8 cellular contexts compared by ENCODE assay signal in genomic region chr11:77411717-77412441, GRCh38.
DNase-seq lines count a peak whose midpoint lies in the region; ATAC-seq and TF ChIP-seq lines count a peak whose summit lies in the region.

No MANE protein-coding gene starts in this region.

- H3K27me3 ChIP-seq in OCI-LY3 (ENCODE audit: low read depth, low read length): no peaks in the 10 kb centered on the region
- no peaks in the 10 kb centered on the region for H3K27me3 ChIP-seq in fibroblast of lung (ENCODE audit: control insufficient read depth, insufficient read depth, low read length)

- H3K79me2 ChIP-seq in OCI-LY3 (ENCODE audit: low read length) (peaks cover 41% of the 10 kb centered on the region), fibroblast of lung (ENCODE audit: control insufficient read depth, insufficient read depth, low read length) (peaks cover 18% of the 10 kb centered on the region)

- H3K27ac Mint-ChIP-seq in naive thymus-derived CD8-positive, alpha-beta T cell: peak overlapping the region; percentile 66 to 94 (median 88)
- peak overlapping the region; percentile 88 for H3K27ac Mint-ChIP-seq in stimulated activated memory B cell treated with anti-CD40 and anti-IgM and Interleukin-4, amounts not matched to agents 10 μg/mL and 1 μg/mL and 100 μg/mL, for 72 hours

- H2AFZ ChIP-seq in OCI-LY3 (ENCODE audit: low read depth, low read length) (peak overlapping the region; percentile 94), fibroblast of lung (ENCODE audit: low read length) (peak overlapping the region; percentile 77)

- TF ChIP-seq CTCF in AG10803 (conservative IDR thresholded peaks at IDR 0.05; ENCODE audit: low read length): peak; percentile 27
- TF ChIP-seq CTCF in OCI-LY3 (IDR thresholded peaks at IDR 0.05; ENCODE audit: low read depth, low read length): peak; percentile 14; the same call in 1 of the 2 replicates
- peak in 1 of 2 donors; percentile 20 for TF ChIP-seq CTCF in fibroblast of lung (conservative IDR thresholded peaks at IDR 0.05 in 1 of 2, IDR thresholded peaks at IDR 0.05 in 1 of 2; ENCODE audit: low read depth in 1 of 2, low read length in 2 of 2)

- no peaks in the 10 kb centered on the region for H3K9me3 ChIP-seq in OCI-LY3 (ENCODE audit: insufficient read depth, low read length)
- no peaks in the 10 kb centered on the region for H3K9me3 ChIP-seq in fibroblast of lung (ENCODE audit: control insufficient read depth, insufficient read depth, low read depth, low read length)

- no peaks in the 10 kb centered on the region for H3K9me3 Mint-ChIP-seq in naive thymus-derived CD8-positive, alpha-beta T cell
- no peaks in the 10 kb centered on the region for H3K9me3 Mint-ChIP-seq in stimulated activated memory B cell treated with anti-CD40 and anti-IgM and Interleukin-4, amounts not matched to agents 10 μg/mL and 1 μg/mL and 100 μg/mL, for 72 hours

- H3K36me3 ChIP-seq in OCI-LY3 (replicated peaks; ENCODE audit: low read depth, low read length): peaks cover 3% of the 10 kb centered on the region
- H3K36me3 ChIP-seq in fibroblast of lung (ENCODE audit: control insufficient read depth, insufficient read depth, low read length): no peaks in the 10 kb centered on the region

- peaks cover 19% of the 10 kb centered on the region for H3K4me1 ChIP-seq in OCI-LY3 (ENCODE audit: low read length)
- H3K4me1 ChIP-seq in fibroblast of lung (ENCODE audit: control insufficient read depth, extremely low read depth, insufficient read depth, low read length): peaks cover 7% of the 10 kb centered on the region

- peak overlapping the region; percentile 75 for H3K9ac ChIP-seq in OCI-LY3 (ENCODE audit: low read length)
- H3K9ac ChIP-seq in fibroblast of lung (ENCODE audit: insufficient read depth, low read length): peak overlapping the region; percentile 69

- peaks cover 13% of the 10 kb centered on the region; the same call in 1 of the 2 replicates for H4K20me1 ChIP-seq in OCI-LY3 (ENCODE audit: insufficient read depth, low read length)
- no peaks in the 10 kb centered on the region for H4K20me1 ChIP-seq in fibroblast of lung (ENCODE audit: control insufficient read depth, extremely low read depth, insufficient read depth, low read length)

- H3K27ac ChIP-seq in OCI-LY3 (ENCODE audit: low read length) (peak overlapping the region; percentile 29), fibroblast of lung (ENCODE audit: insufficient read depth, low read length) (peak overlapping the region; percentile 53)

- peak; percentile 80 for DNase-seq in AG10803 (ENCODE audit: low read depth)
- DNase-seq in activated T-helper 1 cell treated with Interleukin-2 at 50 U/mL for 16 hours (ENCODE audit: low read depth): peak; percentile 62
- peak; percentile 81 to 90 for DNase-seq in fibroblast of lung (ENCODE audit: low read depth in 2 of 2)
- peak; percentile 70 to 85 (median 73) for DNase-seq in naive thymus-derived CD8-positive, alpha-beta T cell

- no peaks in the 10 kb centered on the region for H3K27me3 Mint-ChIP-seq in naive thymus-derived CD8-positive, alpha-beta T cell
- no peaks in the 10 kb centered on the region for H3K27me3 Mint-ChIP-seq in stimulated activated memory B cell treated with anti-CD40 and anti-IgM and Interleukin-4, amounts not matched to agents 10 μg/mL and 1 μg/mL and 100 μg/mL, for 72 hours

- peak; percentile 90 for ATAC-seq in GM19025 (IDR thresholded peaks at IDR 0.05; ENCODE audit: low read depth, unreplicated experiment)
- ATAC-seq in HG03280 (IDR thresholded peaks at IDR 0.05; ENCODE audit: unreplicated experiment): peak; percentile 91
- peak; percentile 95 to 98 for ATAC-seq in naive thymus-derived CD8-positive, alpha-beta T cell
- ATAC-seq in stimulated activated memory B cell treated with anti-CD40 and anti-IgM and Interleukin-4, amounts not matched to agents 10 μg/mL and 1 μg/mL and 100 μg/mL, for 72 hours: peak; percentile 97

- POLR2A ChIA-PET in naive thymus-derived CD8-positive, alpha-beta T cell (lab: Charles Lee): interaction anchor here (0.9 to 1.3 kb wide), 4 partner anchors 11 to 583 kb away, joined by 3 to 7 read pairs (median 4); no protein-coding TSS in a partner anchor

- H3K4me1 Mint-ChIP-seq in naive thymus-derived CD8-positive, alpha-beta T cell: peaks cover 37 to 55% (median 51%) of the 10 kb centered on the region in 4 donors
- peaks cover 40% of the 10 kb centered on the region for H3K4me1 Mint-ChIP-seq in stimulated activated memory B cell treated with anti-CD40 and anti-IgM and Interleukin-4, amounts not matched to agents 10 μg/mL and 1 μg/mL and 100 μg/mL, for 72 hours

- H3K4me3 Mint-ChIP-seq in naive thymus-derived CD8-positive, alpha-beta T cell: peak overlapping the region; percentile 87 to 98 (median 92)
- peak overlapping the region; percentile 91 for H3K4me3 Mint-ChIP-seq in stimulated activated memory B cell treated with anti-CD40 and anti-IgM and Interleukin-4, amounts not matched to agents 10 μg/mL and 1 μg/mL and 100 μg/mL, for 72 hours

- H3K4me3 ChIP-seq in AG10803 (ENCODE audit: low read length) (peak overlapping the region; percentile 77), OCI-LY3 (ENCODE audit: low read length) (peak overlapping the region; percentile 80), fibroblast of lung (replicated peaks in 1 of 4; ENCODE audit: control extremely low read depth in 1 of 4, insufficient read depth in 1 of 4, low read depth in 3 of 4, low read length in 4 of 4) (peak overlapping the region; percentile 67 to 83 (median 72))

- H3K36me3 Mint-ChIP-seq in naive thymus-derived CD8-positive, alpha-beta T cell: no peaks in the 10 kb centered on the region
- H3K36me3 Mint-ChIP-seq in stimulated activated memory B cell treated with anti-CD40 and anti-IgM and Interleukin-4, amounts not matched to agents 10 μg/mL and 1 μg/mL and 100 μg/mL, for 72 hours: no peaks in the 10 kb centered on the region

- H3K4me2 ChIP-seq in OCI-LY3 (ENCODE audit: low read length) (peak overlapping the region; percentile 100), fibroblast of lung (ENCODE audit: extremely low read depth, insufficient read depth, low read length) (peak overlapping the region; percentile 84)

Comparison
In these comparisons a context has a peak if more than half of its experiments do, and no peak if none do; other contexts are left out.
1. Peak in every context shown above with its lines: DNase-seq, ATAC-seq, H3K4me3 ChIP-seq and H3K27ac ChIP-seq.